Comparison of ENCODE assay signal across 17 cellular contexts in genomic region chr4:7841071-7841470, GRCh38.
DNase-seq lines count a peak whose midpoint lies in the region; ATAC-seq, FAIRE-seq and TF ChIP-seq lines count a peak whose summit lies in the region.
"Had no signal": no experiment of that assay in that cellular context is flagged by ENCODE, and none has a peak within 500 bp of the region (broad histone marks: within the 10 kb centered on the region; RNA-seq: fewer than 3 reads in every experiment).

No MANE protein-coding gene starts in this region.

- H3K36me3 ChIP-seq in Karpas-422 (ENCODE audit: insufficient read depth, low read length) (no peaks in the 10 kb centered on the region), breast epithelium (no peaks in the 10 kb centered on the region), stomach smooth muscle (ENCODE audit: control insufficient read depth in 2 of 2, insufficient read depth in 2 of 2, low read length in 2 of 2) (peaks cover 4 to 21% of the 10 kb centered on the region in 2 donors)

- no peak for FAIRE-seq in GM12891 (lab: Jason Lieb, UNC)

- no peaks in the 10 kb centered on the region for H3K9me3 Mint-ChIP-seq in activated T-helper 2 cell treated with anti-CD3 and anti-CD28 coated beads, Interferon-gamma antibody, Interleukin-2, Interleukin-4, amounts not matched to agents 10 μg/mL and 5 μg/mL and 100 μg/mL, durations not matched to agents 14 hours and 24 hours and 36 hours
- H3K9me3 Mint-ChIP-seq: activated CD8-positive, alpha-beta T cell treated with anti-CD3 and anti-CD28 coated beads for 36 hours; activated T-helper 1 cell treated with anti-CD3 and anti-CD28 coated beads, Interleukin-12 subunit alpha, Interleukin-12 subunit beta, Interleukin-2, Interleukin-4 antibody, amounts not matched to agents 30 ng/mL and 10 ng/mL and 1 ng/mL, durations not matched to agents 14 hours and 24 hours and 36 hours; CD14-positive monocyte had no signal

- no peaks in the 10 kb centered on the region for H3K79me2 ChIP-seq in Karpas-422 (ENCODE audit: low read length)

- H3K9ac ChIP-seq in Karpas-422 (ENCODE audit: low read length) (no peak overlapping the region), stomach smooth muscle (ENCODE audit: low read length in 2 of 2) (no peak overlapping the region)

- peaks cover 47% of the 10 kb centered on the region for H3K36me3 Mint-ChIP-seq in activated T-helper 2 cell treated with anti-CD3 and anti-CD28 coated beads, Interferon-gamma antibody, Interleukin-2, Interleukin-4, amounts not matched to agents 10 μg/mL and 5 μg/mL and 100 μg/mL, durations not matched to agents 14 hours and 24 hours and 36 hours (ENCODE audit: low read depth)

- no peak overlapping the region for H2AFZ ChIP-seq in Karpas-422 (ENCODE audit: low read length)
- H2AFZ ChIP-seq: hepatocyte had no signal

- no peaks in the 10 kb centered on the region for H3K9me2 ChIP-seq in Karpas-422 (replicated peaks; ENCODE audit: insufficient read depth, low read length)

- peaks cover 17% of the 10 kb centered on the region for H3K4me1 Mint-ChIP-seq in activated T-helper 2 cell treated with anti-CD3 and anti-CD28 coated beads, Interferon-gamma antibody, Interleukin-2, Interleukin-4, amounts not matched to agents 10 μg/mL and 5 μg/mL and 100 μg/mL, durations not matched to agents 14 hours and 24 hours and 36 hours (ENCODE audit: low read depth)
- H3K4me1 Mint-ChIP-seq: CD14-positive monocyte had no signal

- no peak for ATAC-seq in activated CD4-positive, CD25-positive, alpha-beta regulatory T cell treated with anti-CD3 and anti-CD28 coated beads, Interleukin-2, amount 50 U/mL, for 24 hours
- ATAC-seq in HG02973 (IDR thresholded peaks at IDR 0.05; ENCODE audit: unreplicated experiment): no peak
- ATAC-seq: activated CD8-positive, alpha-beta T cell treated with anti-CD3 and anti-CD28 coated beads for 36 hours; psoas muscle had no signal

- no peak for TF ChIP-seq POLR2A in breast epithelium (IDR thresholded peaks at IDR 0.05)
- no peak for TF ChIP-seq POLR2A in GM12891 (IDR thresholded peaks at IDR 0.05; ENCODE audit: low read depth, low read length)

- no peak for TF ChIP-seq CTCF in breast epithelium (IDR thresholded peaks at IDR 0.05)

- no peak overlapping the region for H3K4me2 ChIP-seq in Karpas-422 (ENCODE audit: low read depth, low read length, poor library complexity, severe bottlenecking)
- H3K4me2 ChIP-seq: hepatocyte had no signal

- H3K9me3 ChIP-seq in Karpas-422 (ENCODE audit: low read length): no peaks in the 10 kb centered on the region
- no peaks in the 10 kb centered on the region for H3K9me3 ChIP-seq in breast epithelium
- no peaks in the 10 kb centered on the region for H3K9me3 ChIP-seq in stomach smooth muscle (ENCODE audit: control insufficient read depth in 2 of 2, low read length in 2 of 2)
- H3K9me3 ChIP-seq: psoas muscle had no signal

- no peaks in the 10 kb centered on the region for H3K27me3 Mint-ChIP-seq in activated T-helper 2 cell treated with anti-CD3 and anti-CD28 coated beads, Interferon-gamma antibody, Interleukin-2, Interleukin-4, amounts not matched to agents 10 μg/mL and 5 μg/mL and 100 μg/mL, durations not matched to agents 14 hours and 24 hours and 36 hours (ENCODE audit: low read depth)
- H3K27me3 Mint-ChIP-seq: activated CD8-positive, alpha-beta T cell treated with anti-CD3 and anti-CD28 coated beads for 36 hours had no signal

- H3K4me3 Mint-ChIP-seq in activated T-helper 2 cell treated with anti-CD3 and anti-CD28 coated beads, Interferon-gamma antibody, Interleukin-2, Interleukin-4, amounts not matched to agents 10 μg/mL and 5 μg/mL and 100 μg/mL, durations not matched to agents 14 hours and 24 hours and 36 hours (ENCODE audit: low read depth): no peak overlapping the region
- H3K4me3 Mint-ChIP-seq: activated CD8-positive, alpha-beta T cell treated with anti-CD3 and anti-CD28 coated beads for 36 hours; activated T-helper 1 cell treated with anti-CD3 and anti-CD28 coated beads, Interleukin-12 subunit alpha, Interleukin-12 subunit beta, Interleukin-2, Interleukin-4 antibody, amounts not matched to agents 30 ng/mL and 10 ng/mL and 1 ng/mL, durations not matched to agents 14 hours and 24 hours and 36 hours; CD14-positive monocyte had no signal

- H3K4me1 ChIP-seq in Karpas-422 (ENCODE audit: low read length) (no peaks in the 10 kb centered on the region), breast epithelium (no peaks in the 10 kb centered on the region), stomach smooth muscle (ENCODE audit: control insufficient read depth, insufficient read depth, low read length) (peaks cover 33% of the 10 kb centered on the region)

- no peaks in the 10 kb centered on the region for H3K27me3 ChIP-seq in Karpas-422 (ENCODE audit: low read length)
- no peaks in the 10 kb centered on the region for H3K27me3 ChIP-seq in breast epithelium
- no peaks in the 10 kb centered on the region for H3K27me3 ChIP-seq in stomach smooth muscle (ENCODE audit: control insufficient read depth in 1 of 2, insufficient read depth in 2 of 2, low read length in 2 of 2)
- H3K27me3 ChIP-seq: hepatocyte had no signal

- DNase-seq in Karpas-422: peak; percentile 20
- no peak for DNase-seq in breast epithelium (ENCODE audit: low spot score in 2 of 2)
- peak; percentile 57 for DNase-seq in mesenteric fat pad (ENCODE audit: low spot score)
- no peak for DNase-seq in GM12891 (ENCODE audit: insufficient read length, low spot score)
- no peak for DNase-seq in activated T-helper 2 cell treated with anti-CD3 and anti-CD28 coated beads, Interferon-gamma antibody, Interleukin-2, Interleukin-4, amounts not matched to agents 10 μg/mL and 5 μg/mL and 100 μg/mL, durations not matched to agents 14 hours and 24 hours and 36 hours (ENCODE audit: low spot score)
- DNase-seq: activated CD8-positive, alpha-beta T cell treated with anti-CD3 and anti-CD28 coated beads for 36 hours; DND-41; kidney glomerular epithelial cell; NCI-H187; NCI-H510A; psoas muscle had no signal

- intact Hi-C loops in breast epithelium (cut with DNase I; ENCODE audit: low total_unique reads): loop anchor here (1.0 kb wide), 1 partner anchor 19 kb away; no protein-coding TSS in a partner anchor
- intact Hi-C loops in activated T-helper 2 cell treated with anti-CD3 and anti-CD28 coated beads, Interferon-gamma antibody, Interleukin-2, Interleukin-4, amounts not matched to agents 10 μg/mL and 5 μg/mL and 100 μg/mL, durations not matched to agents 14 hours and 24 hours and 36 hours (cut with micrococcal nuclease): loop anchor here (5.0 kb wide), 1 partner anchor 39 kb away; no protein-coding TSS in a partner anchor

- no peak overlapping the region for H3K27ac Mint-ChIP-seq in activated T-helper 2 cell treated with anti-CD3 and anti-CD28 coated beads, Interferon-gamma antibody, Interleukin-2, Interleukin-4, amounts not matched to agents 10 μg/mL and 5 μg/mL and 100 μg/mL, durations not matched to agents 14 hours and 24 hours and 36 hours
- H3K27ac Mint-ChIP-seq: activated CD8-positive, alpha-beta T cell treated with anti-CD3 and anti-CD28 coated beads for 36 hours; activated T-helper 1 cell treated with anti-CD3 and anti-CD28 coated beads, Interleukin-12 subunit alpha, Interleukin-12 subunit beta, Interleukin-2, Interleukin-4 antibody, amounts not matched to agents 30 ng/mL and 10 ng/mL and 1 ng/mL, durations not matched to agents 14 hours and 24 hours and 36 hours; CD14-positive monocyte had no signal

- no peaks in the 10 kb centered on the region for H4K20me1 ChIP-seq in Karpas-422 (ENCODE audit: insufficient read depth, low read depth, low read length)

- H3K27ac ChIP-seq in Karpas-422 (ENCODE audit: low read length): no peak overlapping the region
- peak overlapping the region; percentile 41 to 51 for H3K27ac ChIP-seq in breast epithelium
- H3K27ac ChIP-seq in stomach smooth muscle (ENCODE audit: low read length): peak overlapping the region; percentile 49
- H3K27ac ChIP-seq: hepatocyte, psoas muscle had no signal

- H3K4me3 ChIP-seq in Karpas-422 (ENCODE audit: low read length): no peak overlapping the region
- no peak overlapping the region for H3K4me3 ChIP-seq in breast epithelium
- H3K4me3 ChIP-seq in stomach smooth muscle (ENCODE audit: low read length in 2 of 2): no peak overlapping the region
- H3K4me3 ChIP-seq: hepatocyte, psoas muscle had no signal

TF ChIP-seq in GM12891, 5 proteins besides CTCF, POLR2A, EP300 and RAD21:
- TF ChIP-seq POU2F2 (IDR thresholded peaks at IDR 0.05; ENCODE audit: low read depth, low read length) (no peak), TAF1 (IDR thresholded peaks at IDR 0.05; ENCODE audit: low read depth, low read length) (no peak), PAX5 (IDR thresholded peaks at IDR 0.05; ENCODE audit: insufficient read depth, low read length, severe bottlenecking) (no peak), SPI1 (IDR thresholded peaks at IDR 0.05; ENCODE audit: low read depth, low read length) (no peak), POLR2AphosphoS5 (IDR thresholded peaks at IDR 0.05; ENCODE audit: low read depth, low read length) (no peak)

Comparison
In these comparisons a context has a peak if more than half of its experiments do, and no peak if none do; other contexts are left out.
1. DNase-seq: peak in Karpas-422 (single experiment) and mesenteric fat pad (single experiment); none in breast epithelium (0 of 2), GM12891 (single experiment) and activated T-helper 2 cell treated with anti-CD3 and anti-CD28 coated beads, Interferon-gamma antibody, Interleukin-2, Interleukin-4, amounts not matched to agents 10 μg/mL and 5 μg/mL and 100 μg/mL, durations not matched to agents 14 hours and 24 hours and 36 hours (single experiment).